ENCODE assay signal across 9 cellular contexts in genomic region chr9:129888809-129889460, GRCh38. TPM values are rescaled to one million over a fixed set of nuclear protein-coding genes. Genes with fewer than 3 reads are reported as not detected.
DNase-seq lines count a peak whose midpoint lies in the region; ATAC-seq and TF ChIP-seq lines count a peak whose summit lies in the region.
"Had no signal": no experiment of that assay in that cellular context is flagged by ENCODE, and none has a peak within 500 bp of the region (broad histone marks: within the 10 kb centered on the region; RNA-seq: fewer than 3 reads in every experiment).

No MANE protein-coding gene starts in this region.

- H3K4me3 ChIP-seq in trophoblast cell (ENCODE audit: low read depth, low read length): no peak overlapping the region
- H3K4me3 ChIP-seq in lower leg skin (ENCODE audit: low read depth, poor library complexity, severe bottlenecking): no peak overlapping the region
- H3K4me3 ChIP-seq: ascending aorta had no signal

- H3K4me1 Mint-ChIP-seq in activated CD8-positive, alpha-beta T cell treated with anti-CD3 and anti-CD28 coated beads, Interleukin-2, amount 10 ng/mL, durations not matched to agents 7 days and 5 days (ENCODE audit: low read depth): peaks cover 87% of the 10 kb centered on the region

- H3K27me3 ChIP-seq in trophoblast cell (ENCODE audit: insufficient read depth, low read length): no peaks in the 10 kb centered on the region
- H3K27me3 ChIP-seq: ascending aorta had no signal

- peaks cover 10% of the 10 kb centered on the region for H3K79me1 ChIP-seq in trophoblast cell (ENCODE audit: low read length)

- H3K4me3 Mint-ChIP-seq in activated CD8-positive, alpha-beta T cell treated with anti-CD3 and anti-CD28 coated beads, Interleukin-2, amount 10 ng/mL, durations not matched to agents 7 days and 5 days: peak overlapping the region; percentile 90

- H3K27me3 Mint-ChIP-seq in activated CD8-positive, alpha-beta T cell treated with anti-CD3 and anti-CD28 coated beads, Interleukin-2, amount 10 ng/mL, durations not matched to agents 7 days and 5 days (ENCODE audit: low read depth): no peaks in the 10 kb centered on the region

- no peak overlapping the region for H4K8ac ChIP-seq in trophoblast cell (ENCODE audit: low read depth, low read length)

- peaks cover 80% of the 10 kb centered on the region for H3K36me3 Mint-ChIP-seq in activated CD8-positive, alpha-beta T cell treated with anti-CD3 and anti-CD28 coated beads, Interleukin-2, amount 10 ng/mL, durations not matched to agents 7 days and 5 days (ENCODE audit: low read depth)

- no CpG with 5 or more reads among the region's 23 CpGs for WGBS in trophoblast cell (ENCODE audit: extremely low coverage, insufficient coverage, insufficient read length)
- 79 to 81% methylated on average over 23 of the region's 23 CpGs for WGBS in lower leg skin, 2 donors

- H2BK5ac ChIP-seq in trophoblast cell (ENCODE audit: low read depth, low read length, poor library complexity): no peak overlapping the region

- no peak overlapping the region for H2AFZ ChIP-seq in trophoblast cell (ENCODE audit: insufficient read depth, low read length, poor library complexity)

- intact Hi-C loops in lower leg skin (cut with DNase I; ENCODE audit: low total_unique reads): loop anchor here (10.0 kb wide), 2 partner anchors 166 to 216 kb away; partner anchors contain the start of gene GPR107
- intact Hi-C loops in sciatic nerve (cut with DNase I): loop anchor here (10.0 kb wide), 2 partner anchors 166 to 346 kb away; partner anchors contain the start of gene GPR107

- peak overlapping the region; percentile 99 for H3K27ac Mint-ChIP-seq in activated CD8-positive, alpha-beta T cell treated with anti-CD3 and anti-CD28 coated beads, Interleukin-2, amount 10 ng/mL, durations not matched to agents 7 days and 5 days

- no peak overlapping the region for H2BK12ac ChIP-seq in trophoblast cell (ENCODE audit: low read length)

- H3K9me3 ChIP-seq in trophoblast cell (ENCODE audit: insufficient read depth, low read depth, low read length): peaks cover 2% of the 10 kb centered on the region
- H3K9me3 ChIP-seq: ascending aorta had no signal

- H3K36me3 ChIP-seq in trophoblast cell (ENCODE audit: control insufficient read depth in 1 of 2, insufficient read depth in 2 of 2, low read length in 2 of 2): peaks cover 6 to 11% of the 10 kb centered on the region in 2 experiments

- H3K79me2 ChIP-seq in trophoblast cell (ENCODE audit: control insufficient read depth, insufficient read depth, low read length, poor library complexity): peaks cover 2% of the 10 kb centered on the region

- H3K9me3 Mint-ChIP-seq in activated CD8-positive, alpha-beta T cell treated with anti-CD3 and anti-CD28 coated beads, Interleukin-2, amount 10 ng/mL, durations not matched to agents 7 days and 5 days (ENCODE audit: insufficient read depth): no peaks in the 10 kb centered on the region

- TF ChIP-seq CTCF in lower leg skin (IDR thresholded peaks at IDR 0.05): no peak

- no peak overlapping the region for H3K9ac ChIP-seq in trophoblast cell (ENCODE audit: low read length)

- peak overlapping the region; percentile 22 for H4K91ac ChIP-seq in trophoblast cell (ENCODE audit: low read depth, low read length)

- H2AK5ac ChIP-seq in trophoblast cell (ENCODE audit: low read length): no peak overlapping the region

- peak; percentile 2 for ATAC-seq in GM18858 (IDR thresholded peaks at IDR 0.05; ENCODE audit: unreplicated experiment)
- ATAC-seq in HG02938 (IDR thresholded peaks at IDR 0.05; ENCODE audit: unreplicated experiment): peak; percentile 19
- ATAC-seq in activated CD8-positive, alpha-beta T cell treated with anti-CD3 and anti-CD28 coated beads, Interleukin-2, amount 10 ng/mL, durations not matched to agents 7 days and 5 days: peak; percentile 7
- ATAC-seq in sciatic nerve: no peak

- no peak overlapping the region for H3K4me2 ChIP-seq in trophoblast cell (ENCODE audit: low read length)

- no peak overlapping the region for H3K4ac ChIP-seq in trophoblast cell (ENCODE audit: low read depth, low read length)

- H3K27ac ChIP-seq in trophoblast cell (ENCODE audit: low read depth, low read length): no peak overlapping the region

- CTCF ChIA-PET in activated CD8-positive, alpha-beta T cell treated with anti-CD3 and anti-CD28 coated beads, Interleukin-2, amount 10 ng/mL, durations not matched to agents 7 days and 5 days (lab: Charles Lee): interaction anchor here (1.3 to 4.7 kb wide), 5 partner anchors 26 to 219 kb away, joined by 3 to 43 read pairs (median 5); partner anchors contain the start of gene FNBP1

- POLR2A ChIA-PET in activated CD8-positive, alpha-beta T cell treated with anti-CD3 and anti-CD28 coated beads, Interleukin-2, amount 10 ng/mL, durations not matched to agents 7 days and 5 days (lab: Charles Lee): interaction anchor here (0.5 to 9.5 kb wide), 27 partner anchors 9 to 284 kb away, joined by 3 to 138 read pairs (median 4); partner anchors contain the start of gene FNBP1

- no peak for TF ChIP-seq POLR2A in lower leg skin (IDR thresholded peaks at IDR 0.05)

- H4K12ac ChIP-seq in trophoblast cell (ENCODE audit: low read depth, low read length): no peak overlapping the region

- DNase-seq in activated CD8-positive, alpha-beta T cell treated with anti-CD3 and anti-CD28 coated beads, Interleukin-2, amount 10 ng/mL, durations not matched to agents 7 days and 5 days: peak; percentile 67
- DNase-seq in trophoblast cell (no peak), DMS114 treated with DMSO at 0.1 percent for 48 hours (lab: John Stamatoyannopoulos, UW; ENCODE audit: unreplicated experiment) (no peak), lower leg skin (ENCODE audit: low spot score in 2 of 2) (no peak), sciatic nerve (ENCODE audit: low spot score) (no peak), DMS79 treated with DMSO at 0.1 percent for 48 hours (lab: John Stamatoyannopoulos, UW) (no peak)

- H2BK120ac ChIP-seq in trophoblast cell (ENCODE audit: insufficient read depth, low read length, poor library complexity): no peak overlapping the region

- no peak overlapping the region for H3K23ac ChIP-seq in trophoblast cell (ENCODE audit: low read length)

- H3K18ac ChIP-seq in trophoblast cell (ENCODE audit: low read length): no peak overlapping the region

- peaks cover 25 to 27% of the 10 kb centered on the region in 2 experiments for H3K4me1 ChIP-seq in trophoblast cell (ENCODE audit: control insufficient read depth in 1 of 2, insufficient read depth in 2 of 2, low read length in 2 of 2)

- no peak overlapping the region for H3K14ac ChIP-seq in trophoblast cell (ENCODE audit: low read length)

RNA-seq across cellular contexts. Expression of gene USP20, which starts 53.7 kb away (rescaled TPM):
- total RNA-seq in activated CD8-positive, alpha-beta T cell treated with anti-CD3 and anti-CD28 coated beads, Interleukin-2, amount 10 ng/mL, durations not matched to agents 7 days and 5 days: 10 to 100 TPM; 86.2 to 87.4 TPM
- 7.7 and 7.9 TPM in 2 replicates for polyA plus RNA-seq in trophoblast cell (2013)
- total RNA-seq in lower leg skin (10 to 100 TPM; 20.7 to 39.7 (median 36.1) TPM), sciatic nerve (28.7 TPM)

RNA-seq across cellular contexts. Expression of gene C9orf78, which starts 53.9 kb away (rescaled TPM):
- total RNA-seq in activated CD8-positive, alpha-beta T cell treated with anti-CD3 and anti-CD28 coated beads, Interleukin-2, amount 10 ng/mL, durations not matched to agents 7 days and 5 days: 10 to 100 TPM; 89.7 to 91.7 TPM
- polyA plus RNA-seq in trophoblast cell (2013): 31.9 and 33.2 TPM in 2 replicates
- total RNA-seq in lower leg skin (100 to 1,000 TPM in 1 of 4 donors, 10 to 100 TPM in 3; 56.3 to 105 (median 61.3) TPM), sciatic nerve (38.6 TPM)
